ENCODE assay signal across 1 cellular context in genomic region chrX:73962948-73963347, GRCh38.
TF ChIP-seq lines count a peak whose summit lies in the region.

No MANE protein-coding gene starts in this region.

TF ChIP-seq in GM23338, 12 proteins besides CTCF, POLR2A, EP300 and RAD21 (continued from another document):
- TF ChIP-seq ZNF462 (CRISPR knock-in tag; IDR thresholded peaks at IDR 0.05) (no peak), POLR2AphosphoS5 (IDR thresholded peaks at IDR 0.05; ENCODE audit: low read depth) (no peak), NANOG (IDR thresholded peaks at IDR 0.05; ENCODE audit: borderline replicate concordance) (no peak)
